Comparison of ENCODE assay signal across 25 cellular contexts in the genomic region with DNA sequence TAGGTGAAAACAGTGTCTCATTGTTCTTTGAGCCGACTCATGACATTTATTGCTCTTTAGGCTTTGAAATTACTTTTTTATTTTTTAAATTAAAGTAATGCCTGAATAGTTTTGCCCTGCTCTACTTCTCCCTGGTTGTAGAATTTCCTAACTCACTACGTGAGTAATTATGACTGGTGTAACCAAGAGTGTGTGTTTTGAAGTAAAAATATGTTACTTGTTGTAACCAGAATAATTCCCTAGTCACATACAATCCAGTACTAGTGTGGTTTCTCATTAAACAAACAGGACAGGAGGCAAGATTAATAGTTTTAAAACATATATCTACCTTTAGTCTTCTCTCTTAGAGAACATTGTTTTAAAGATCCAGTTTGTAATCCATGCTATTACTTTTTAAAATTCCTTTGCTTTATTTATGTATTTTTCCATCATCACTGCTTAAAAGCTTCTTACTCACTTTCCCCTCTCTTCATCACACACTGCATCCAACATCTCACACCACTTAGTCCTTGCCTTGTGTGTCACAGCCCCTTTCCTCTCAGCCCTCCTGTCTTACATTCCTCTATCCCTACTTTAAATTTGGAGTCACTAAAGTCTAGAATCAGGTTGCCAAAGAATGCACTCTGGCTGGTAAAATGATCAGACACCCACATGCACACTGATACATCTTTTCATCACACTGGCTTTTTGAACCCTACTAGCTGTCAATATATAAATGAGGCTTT.
DNase-seq lines count a peak whose midpoint lies in the region; TF ChIP-seq lines count a peak whose summit lies in the region.
"Had no signal": no experiment of that assay in that cellular context is flagged by ENCODE, and none has a peak within 500 bp of the region (broad histone marks: within the 10 kb centered on the region; RNA-seq: fewer than 3 reads in every experiment).

No MANE protein-coding gene starts in this region.

- H2AFZ ChIP-seq in mammary epithelial cell (ENCODE audit: low read depth, low read length), result no peak overlapping the region
- H2AFZ ChIP-seq: PC-9 had no signal

- dilution Hi-C loops in mammary epithelial cell (cut with HindIII; ENCODE audit: low sequenced_read_pairs), result no loop called here

- no peak overlapping the region for H3K27ac Mint-ChIP-seq in activated naive CD4-positive, alpha-beta T cell treated with anti-CD3 and anti-CD28 coated beads for 36 hours
- H3K27ac Mint-ChIP-seq: mesothelial cell of epicardium had no signal

- no peak overlapping the region for H3K4me3 Mint-ChIP-seq in activated naive CD4-positive, alpha-beta T cell treated with anti-CD3 and anti-CD28 coated beads for 36 hours
- H3K4me3 Mint-ChIP-seq: mesothelial cell of epicardium had no signal

- in situ Hi-C loops in mammary epithelial cell (cut with MboI; ENCODE audit: low sequenced_read_pairs in 2 of 2), result no loop called here

- H3K4me1 Mint-ChIP-seq in activated naive CD4-positive, alpha-beta T cell treated with anti-CD3 and anti-CD28 coated beads for 36 hours (ENCODE audit: low read depth), result no peaks in the 10 kb centered on the region

- H3K36me3 Mint-ChIP-seq in activated naive CD4-positive, alpha-beta T cell treated with anti-CD3 and anti-CD28 coated beads for 36 hours (ENCODE audit: low read depth), result no peaks in the 10 kb centered on the region
- H3K36me3 Mint-ChIP-seq: mesothelial cell of epicardium had no signal

- TF ChIP-seq CTCF in AG10803 (conservative IDR thresholded peaks at IDR 0.05; ENCODE audit: low read length) (no peak), mammary epithelial cell (conservative IDR thresholded peaks at IDR 0.05 in 1 of 2, IDR thresholded peaks at IDR 0.05 in 1 of 2; ENCODE audit: extremely low read depth in 1 of 2, insufficient read depth in 1 of 2, low read depth in 1 of 2, low read length in 2 of 2) (no peak)

- no TSS peak for BruUV-seq in mammary epithelial cell (replicated peaks; lab: Mats Ljungman, UMichigan)

- no peaks in the 10 kb centered on the region for H3K4me1 ChIP-seq in mammary epithelial cell (ENCODE audit: insufficient read depth, low read length)
- H3K4me1 ChIP-seq: A549; BLaER1 treated with 17β-estradiol and CSF1 and Interleukin-3, amounts not matched to agents 10 nM and 100 nM; transverse colon had no signal

- H3K9ac ChIP-seq in mammary epithelial cell (ENCODE audit: insufficient read depth, low read length), result no peak overlapping the region
- H3K9ac ChIP-seq: BLaER1 treated with 17β-estradiol and CSF1 and Interleukin-3, amounts not matched to agents 10 nM and 100 nM had no signal

- no peaks in the 10 kb centered on the region for H3K36me3 ChIP-seq in mammary epithelial cell (ENCODE audit: insufficient read depth, low read length)
- H3K36me3 ChIP-seq: BLaER1 treated with 17β-estradiol and CSF1 and Interleukin-3, amounts not matched to agents 10 nM and 100 nM; transverse colon had no signal

- no peaks in the 10 kb centered on the region for H3K9me3 Mint-ChIP-seq in activated naive CD4-positive, alpha-beta T cell treated with anti-CD3 and anti-CD28 coated beads for 36 hours

- DNase-seq in AG10803 (ENCODE audit: low read depth) (peak; percentile 83), HCEC 1CT (peak; percentile 79), mammary epithelial cell (peak; percentile 14), kidney tubule cell (ENCODE audit: low spot score) (peak; percentile 61), cerebellar nuclear complex (lab: John Stamatoyannopoulos, UW) (no peak), NCI-H524 treated with DMSO at 0.1 percent for 48 hours (lab: John Stamatoyannopoulos, UW) (no peak)
- no peak for DNase-seq in stimulated activated CD4-positive, alpha-beta T cell treated with anti-CD3 and anti-CD28 coated beads, Interleukin-12 subunit alpha, Interleukin-12 subunit beta, amount 100 ng/mL, for 4 hours
- DNase-seq in activated naive CD4-positive, alpha-beta T cell treated with anti-CD3 and anti-CD28 coated beads for 36 hours, result no peak
- DNase-seq: activated CD4-positive, alpha-beta T cell treated with anti-CD3 and anti-CD28 coated beads, Interleukin-2, amount 50 U/mL, for 48 hours; activated naive CD4-positive, alpha-beta T cell treated with Interleukin-2 at 50 U/mL for 16 hours; amniotic stem cell; GDM1; glutamatergic neuron; MV-4-11; NCI-H1436 treated with DMSO at 0.1 percent for 48 hours; NCI-H226; NCI-H69; PC-9; right cardiac atrium; stimulated activated CD4-positive, alpha-beta T cell treated with anti-CD3 and anti-CD28 coated beads, Interleukin-4, amount 100 ng/mL, for 1 hour; T-helper 2 cell; transverse colon had no signal

- WGBS in mammary epithelial cell (ENCODE audit: low coverage, missing lambda C conversion rate), result 28% methylated on average over 2 of the region's 2 CpGs

- no peaks in the 10 kb centered on the region for H3K79me2 ChIP-seq in mammary epithelial cell (ENCODE audit: insufficient read depth, low read length)

- no peak overlapping the region for H3K4me2 ChIP-seq in mammary epithelial cell (ENCODE audit: insufficient read depth, low read depth, low read length)
- H3K4me2 ChIP-seq: A549; BLaER1 treated with 17β-estradiol and CSF1 and Interleukin-3, amounts not matched to agents 10 nM and 100 nM; PC-9 had no signal

- H3K9me3 ChIP-seq in mammary epithelial cell (replicated peaks; ENCODE audit: insufficient read depth, low read length), result no peaks in the 10 kb centered on the region
- H3K9me3 ChIP-seq: A549, transverse colon had no signal

- CTCF ChIA-PET in mammary epithelial cell (lab: Charles Lee; ENCODE audit: low non-redundant PET), result no interaction called here
- CTCF ChIA-PET in activated naive CD4-positive, alpha-beta T cell treated with anti-CD3 and anti-CD28 coated beads for 36 hours (lab: Charles Lee), result no interaction called here

- H3K4me3 ChIP-seq in AG10803 (ENCODE audit: low read length) (no peak overlapping the region), mammary epithelial cell (replicated peaks in 1 of 3; ENCODE audit: insufficient read depth in 1 of 3, low read depth in 2 of 3, low read length in 3 of 3) (no peak overlapping the region)
- H3K4me3 ChIP-seq: A549; BLaER1 treated with 17β-estradiol and CSF1 and Interleukin-3, amounts not matched to agents 10 nM and 100 nM; PC-9; transverse colon had no signal

- H3K27me3 Mint-ChIP-seq in activated naive CD4-positive, alpha-beta T cell treated with anti-CD3 and anti-CD28 coated beads for 36 hours (ENCODE audit: low read depth), result peaks cover 2% of the 10 kb centered on the region

- intact Hi-C loops in mammary epithelial cell (cut with micrococcal nuclease), result no loop called here
- intact Hi-C loops in activated naive CD4-positive, alpha-beta T cell treated with anti-CD3 and anti-CD28 coated beads for 36 hours (cut with micrococcal nuclease), result no loop called here

- no peaks in the 10 kb centered on the region for H3K27me3 ChIP-seq in mammary epithelial cell (ENCODE audit: insufficient read depth, low read length)
- H3K27me3 ChIP-seq: BLaER1 treated with 17β-estradiol and CSF1 and Interleukin-3, amounts not matched to agents 10 nM and 100 nM; transverse colon had no signal

- no peak overlapping the region for H3K27ac ChIP-seq in mammary epithelial cell (ENCODE audit: insufficient read depth, low read depth, low read length)
- H3K27ac ChIP-seq: A549; BLaER1 treated with 17β-estradiol and CSF1 and Interleukin-3, amounts not matched to agents 10 nM and 100 nM; PC-9; transverse colon had no signal

- H4K20me1 ChIP-seq in mammary epithelial cell (ENCODE audit: insufficient read depth, low read length), result no peaks in the 10 kb centered on the region
- H4K20me1 ChIP-seq: BLaER1 treated with 17β-estradiol and CSF1 and Interleukin-3, amounts not matched to agents 10 nM and 100 nM had no signal

Comparison
In these comparisons a context has a peak if more than half of its experiments do, and no peak if none do; other contexts are left out.
1. DNase-seq: peak in AG10803 (single experiment), HCEC 1CT (single experiment), mammary epithelial cell (single experiment) and kidney tubule cell (single experiment); none in cerebellar nuclear complex (0 of 2), stimulated activated CD4-positive, alpha-beta T cell treated with anti-CD3 and anti-CD28 coated beads, Interleukin-12 subunit alpha, Interleukin-12 subunit beta, amount 100 ng/mL, for 4 hours (single experiment), activated naive CD4-positive, alpha-beta T cell treated with anti-CD3 and anti-CD28 coated beads for 36 hours (single experiment) and NCI-H524 treated with DMSO at 0.1 percent for 48 hours (single experiment).